ENCODE assay signal across 8 cellular contexts in the genomic region with DNA sequence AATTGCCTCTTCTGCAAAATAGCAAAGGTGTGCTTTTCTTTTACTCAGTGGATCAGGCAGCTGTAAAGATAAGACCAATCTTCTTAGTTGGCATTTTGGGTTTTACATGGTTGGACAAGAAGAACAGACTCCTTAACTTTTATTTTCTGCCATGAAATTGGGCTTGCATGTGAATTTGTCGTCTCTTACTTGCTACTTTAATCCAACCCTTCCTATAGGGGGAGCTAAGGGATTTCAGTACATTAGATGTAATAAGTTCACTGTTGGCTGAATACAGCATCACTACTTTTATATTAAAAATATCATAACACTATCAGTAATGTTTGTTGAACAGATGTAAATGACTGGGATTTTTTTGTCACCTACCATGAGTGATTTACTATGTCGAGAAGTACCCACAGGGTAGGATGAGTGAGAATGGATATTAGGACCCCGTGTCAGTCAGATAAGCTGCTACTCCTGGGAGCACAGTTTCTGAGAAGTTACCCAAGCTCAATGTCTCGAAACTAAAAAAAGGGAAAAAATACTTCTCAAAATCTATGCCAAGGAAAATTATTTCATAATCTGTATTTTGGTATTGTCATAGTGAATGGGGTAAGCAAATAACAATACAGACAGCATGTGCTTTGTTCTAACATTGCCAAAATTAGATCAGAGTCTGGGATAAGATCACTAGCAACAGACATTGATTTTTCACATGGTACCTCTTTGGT.
A peak's percentile ranks its signal among the peaks of the same experiment; 100 is the strongest.
DNase-seq lines count a peak whose midpoint lies in the region; ATAC-seq and TF ChIP-seq lines count a peak whose summit lies in the region.

No MANE protein-coding gene starts in this region.

- H3K27ac ChIP-seq in ovary = no peak overlapping the region
- H3K27ac ChIP-seq in prostate gland = no peak overlapping the region

- 85 to 88% (median 86%) methylated on average over 4 of the region's 4 CpGs for WGBS in ovary, 3 donors
- WGBS in prostate gland = 77% methylated on average over 4 of the region's 4 CpGs

- no peak for TF ChIP-seq EP300 in ovary (IDR thresholded peaks at IDR 0.05)

- no peaks in the 10 kb centered on the region for H3K36me3 Mint-ChIP-seq in activated T-helper 1 cell treated with anti-CD3 and anti-CD28 coated beads, Interleukin-12 subunit alpha, Interleukin-12 subunit beta, Interleukin-2, Interleukin-4 antibody, amounts not matched to agents 30 ng/mL and 10 ng/mL and 1 ng/mL, durations not matched to agents 14 hours and 24 hours and 36 hours (ENCODE audit: low read depth)

- H3K9me3 Mint-ChIP-seq in activated T-helper 1 cell treated with anti-CD3 and anti-CD28 coated beads, Interleukin-12 subunit alpha, Interleukin-12 subunit beta, Interleukin-2, Interleukin-4 antibody, amounts not matched to agents 30 ng/mL and 10 ng/mL and 1 ng/mL, durations not matched to agents 14 hours and 24 hours and 36 hours = no peaks in the 10 kb centered on the region

- H3K36me3 ChIP-seq in ovary = no peaks in the 10 kb centered on the region
- H3K36me3 ChIP-seq in prostate gland = no peaks in the 10 kb centered on the region

- H3K9me3 ChIP-seq in ovary (no peaks in the 10 kb centered on the region), prostate gland (no peaks in the 10 kb centered on the region)

- H3K4me3 ChIP-seq in epithelial cell of proximal tubule (ENCODE audit: low read depth, low read length) (no peak overlapping the region), ovary (no peak overlapping the region), prostate gland (no peak overlapping the region)

- TF ChIP-seq CTCF in GM12872 (IDR thresholded peaks at IDR 0.05; ENCODE audit: insufficient read depth, low read depth, low read length) (peak; percentile 31; the same call in 2 of the 3 replicates), epithelial cell of proximal tubule (conservative IDR thresholded peaks at IDR 0.05; ENCODE audit: low read depth, low read length) (peak; percentile 56), ovary (IDR thresholded peaks at IDR 0.05) (no peak), prostate gland (IDR thresholded peaks at IDR 0.05) (peak in 1 of 4 experiments; percentile 27)

- peaks cover 18% of the 10 kb centered on the region for H3K4me1 Mint-ChIP-seq in activated T-helper 1 cell treated with anti-CD3 and anti-CD28 coated beads, Interleukin-12 subunit alpha, Interleukin-12 subunit beta, Interleukin-2, Interleukin-4 antibody, amounts not matched to agents 30 ng/mL and 10 ng/mL and 1 ng/mL, durations not matched to agents 14 hours and 24 hours and 36 hours (ENCODE audit: low read depth)

- peaks cover 14% of the 10 kb centered on the region for H3K27me3 Mint-ChIP-seq in activated T-helper 1 cell treated with anti-CD3 and anti-CD28 coated beads, Interleukin-12 subunit alpha, Interleukin-12 subunit beta, Interleukin-2, Interleukin-4 antibody, amounts not matched to agents 30 ng/mL and 10 ng/mL and 1 ng/mL, durations not matched to agents 14 hours and 24 hours and 36 hours (ENCODE audit: insufficient read depth)

- no peak for ATAC-seq in GM21529 (IDR thresholded peaks at IDR 0.05; ENCODE audit: unreplicated experiment)

- no peak overlapping the region for H3K27ac Mint-ChIP-seq in activated T-helper 1 cell treated with anti-CD3 and anti-CD28 coated beads, Interleukin-12 subunit alpha, Interleukin-12 subunit beta, Interleukin-2, Interleukin-4 antibody, amounts not matched to agents 30 ng/mL and 10 ng/mL and 1 ng/mL, durations not matched to agents 14 hours and 24 hours and 36 hours

- peak; percentile 49 for DNase-seq in NCI-H460 (ENCODE audit: extremely low read depth, low read depth)
- no peak for DNase-seq in epithelial cell of proximal tubule (ENCODE audit: low read depth)
- peak; percentile 10 for DNase-seq in pulmonary artery endothelial cell (ENCODE audit: low read depth, low spot score)
- DNase-seq in ovary = no peak
- DNase-seq in prostate gland (ENCODE audit: low spot score) = no peak
- DNase-seq in activated T-helper 1 cell treated with anti-CD3 and anti-CD28 coated beads, Interleukin-12 subunit alpha, Interleukin-12 subunit beta, Interleukin-2, Interleukin-4 antibody, amounts not matched to agents 30 ng/mL and 10 ng/mL and 1 ng/mL, durations not matched to agents 14 hours and 24 hours and 36 hours (ENCODE audit: low spot score) = no peak

- H3K4me1 ChIP-seq in ovary (ENCODE audit: insufficient read depth) (no peaks in the 10 kb centered on the region), prostate gland (replicated peaks) (no peaks in the 10 kb centered on the region)

- H3K27me3 ChIP-seq in ovary = no peaks in the 10 kb centered on the region
- H3K27me3 ChIP-seq in prostate gland (replicated peaks; ENCODE audit: insufficient read depth) = no peaks in the 10 kb centered on the region

- intact Hi-C loops in ovary (cut with DNase I) (no loop called here), prostate gland (cut with DNase I) (no loop called here)
- intact Hi-C loops in activated T-helper 1 cell treated with anti-CD3 and anti-CD28 coated beads, Interleukin-12 subunit alpha, Interleukin-12 subunit beta, Interleukin-2, Interleukin-4 antibody, amounts not matched to agents 30 ng/mL and 10 ng/mL and 1 ng/mL, durations not matched to agents 14 hours and 24 hours and 36 hours (cut with micrococcal nuclease) = loop anchor here (2.0 kb wide), 2 partner anchors 226 to 292 kb away; no protein-coding TSS in a partner anchor

- H3K4me3 Mint-ChIP-seq in activated T-helper 1 cell treated with anti-CD3 and anti-CD28 coated beads, Interleukin-12 subunit alpha, Interleukin-12 subunit beta, Interleukin-2, Interleukin-4 antibody, amounts not matched to agents 30 ng/mL and 10 ng/mL and 1 ng/mL, durations not matched to agents 14 hours and 24 hours and 36 hours = no peak overlapping the region

- TF ChIP-seq POLR2A in ovary (IDR thresholded peaks at IDR 0.05) = no peak
- no peak for TF ChIP-seq POLR2A in prostate gland (IDR thresholded peaks at IDR 0.05)

Comparison
In these comparisons a context has a peak if more than half of its experiments do, and no peak if none do; other contexts are left out.
1. CTCF ChIP-seq: peak in GM12872 (single experiment) and epithelial cell of proximal tubule (single experiment); none in ovary (0 of 3).
2. DNase-seq: peak in NCI-H460 (single experiment) and pulmonary artery endothelial cell (single experiment); none in epithelial cell of proximal tubule (single experiment), ovary (0 of 5), prostate gland (single experiment) and activated T-helper 1 cell treated with anti-CD3 and anti-CD28 coated beads, Interleukin-12 subunit alpha, Interleukin-12 subunit beta, Interleukin-2, Interleukin-4 antibody, amounts not matched to agents 30 ng/mL and 10 ng/mL and 1 ng/mL, durations not matched to agents 14 hours and 24 hours and 36 hours (single experiment).